In genomic region chr22:43554259-43554636, GRCh38 we compare ENCODE assay signal across 20 cellular contexts.
DNase-seq lines count a peak whose midpoint lies in the region; ATAC-seq and TF ChIP-seq lines count a peak whose summit lies in the region.
"Had no signal": no experiment of that assay in that cellular context is flagged by ENCODE, and none has a peak within 500 bp of the region (broad histone marks: within the 10 kb centered on the region; RNA-seq: fewer than 3 reads in every experiment).

No MANE protein-coding gene starts in this region.

- H3K4me3 ChIP-seq in endodermal cell (ENCODE audit: low read length) (no peak overlapping the region), vagina (no peak overlapping the region)
- H3K4me3 ChIP-seq: GM12878 had no signal

- WGBS in endodermal cell (ENCODE audit: insufficient coverage in 1 of 2, insufficient read length in 1 of 2), 2 experiments = 90 to 96% methylated on average over 5 to 6 of the region's 6 CpGs

- peaks cover 14% of the 10 kb centered on the region for H3K9me3 Mint-ChIP-seq in endodermal cell
- no peaks in the 10 kb centered on the region for H3K9me3 Mint-ChIP-seq in osteocyte (ENCODE audit: unreplicated experiment)
- H3K9me3 Mint-ChIP-seq: CD8-positive, alpha-beta memory T cell had no signal

- H3K27me3 Mint-ChIP-seq in endodermal cell (ENCODE audit: insufficient read depth) (no peaks in the 10 kb centered on the region), osteocyte (ENCODE audit: unreplicated experiment) (peaks cover 3% of the 10 kb centered on the region)

- H3K4me1 Mint-ChIP-seq in endodermal cell = no peaks in the 10 kb centered on the region
- no peaks in the 10 kb centered on the region for H3K4me1 Mint-ChIP-seq in osteocyte (ENCODE audit: unreplicated experiment)
- H3K4me1 Mint-ChIP-seq: CD4-positive, CD25-positive, alpha-beta regulatory T cell; CD8-positive, alpha-beta memory T cell had no signal

- H3K27ac ChIP-seq in endodermal cell (ENCODE audit: low read depth, low read length) (no peak overlapping the region), vagina (no peak overlapping the region)

- H3K9me3 ChIP-seq in endodermal cell (ENCODE audit: control insufficient read depth, low read length) (peaks cover 8% of the 10 kb centered on the region), vagina (no peaks in the 10 kb centered on the region)
- H3K9me3 ChIP-seq: BE2C had no signal

- ATAC-seq in HG03571 (IDR thresholded peaks at IDR 0.05; ENCODE audit: unreplicated experiment) = no peak
- ATAC-seq: GM12878, HCT116 had no signal

- H3K36me3 Mint-ChIP-seq in endodermal cell (ENCODE audit: low read depth) = no peaks in the 10 kb centered on the region
- H3K36me3 Mint-ChIP-seq in osteocyte (ENCODE audit: unreplicated experiment) = no peaks in the 10 kb centered on the region
- H3K36me3 Mint-ChIP-seq: CD4-positive, CD25-positive, alpha-beta regulatory T cell; CD8-positive, alpha-beta memory T cell had no signal

- H3K4me1 ChIP-seq in endodermal cell (ENCODE audit: control insufficient read depth, insufficient read depth, low read length) (no peaks in the 10 kb centered on the region), vagina (no peaks in the 10 kb centered on the region)
- H3K4me1 ChIP-seq: BE2C had no signal

- TF ChIP-seq CTCF in endodermal cell (conservative IDR thresholded peaks at IDR 0.05) (no peak), osteocyte (IDR thresholded peaks at IDR 0.05) (no peak), vagina (IDR thresholded peaks at IDR 0.05) (no peak)

- no peaks in the 10 kb centered on the region for H3K27me3 ChIP-seq in endodermal cell (ENCODE audit: control insufficient read depth, insufficient read depth, low read length, poor library complexity, severe bottlenecking)
- H3K27me3 ChIP-seq in vagina = no peaks in the 10 kb centered on the region
- H3K27me3 ChIP-seq: BE2C had no signal

- no peak overlapping the region for H3K4me3 Mint-ChIP-seq in endodermal cell
- H3K4me3 Mint-ChIP-seq in osteocyte (ENCODE audit: unreplicated experiment) = no peak overlapping the region
- H3K4me3 Mint-ChIP-seq: CD4-positive, CD25-positive, alpha-beta regulatory T cell; CD8-positive, alpha-beta memory T cell had no signal

- intact Hi-C loops in vagina (cut with DNase I) = no loop called here

- DNase-seq in endodermal cell (peak; percentile 12), islet precursor cell (peak; percentile 15), osteocyte (ENCODE audit: extremely low spot score, unreplicated experiment) (peak; percentile 21), vagina (ENCODE audit: extremely low spot score in 2 of 2) (peak; percentile 3 to 12), medulla oblongata (ENCODE audit: extremely low spot score) (no peak), NCI-H82 treated with DMSO at 0.1 percent for 48 hours (lab: John Stamatoyannopoulos, UW; ENCODE audit: unreplicated experiment) (no peak)
- DNase-seq: ACHN; BE2C; C1 segment of cervical spinal cord; CD4-positive, CD25-positive, alpha-beta regulatory T cell; CD8-positive, alpha-beta memory T cell; COR-L47; DMS 273 treated with DMSO at 0.1 percent for 48 hours; DMS53; DND-41; EL; GOT3 had no signal

- H3K36me3 ChIP-seq in endodermal cell (ENCODE audit: control insufficient read depth, insufficient read depth, low read length) (no peaks in the 10 kb centered on the region), vagina (no peaks in the 10 kb centered on the region)
- H3K36me3 ChIP-seq: BE2C had no signal

- H3K27ac Mint-ChIP-seq in endodermal cell (no peak overlapping the region), osteocyte (ENCODE audit: unreplicated experiment) (no peak overlapping the region)
- H3K27ac Mint-ChIP-seq: CD8-positive, alpha-beta memory T cell had no signal

- no peak for TF ChIP-seq POLR2A in vagina (IDR thresholded peaks at IDR 0.05)

- no peak overlapping the region for H3K9ac ChIP-seq in endodermal cell (ENCODE audit: extremely low read depth, low read length, poor library complexity, severe bottlenecking)

Comparison
In these comparisons a context has a peak if more than half of its experiments do, and no peak if none do; other contexts are left out.
1. DNase-seq: peak in endodermal cell (single experiment), islet precursor cell (single experiment), osteocyte (single experiment) and vagina (2 of 2); none in medulla oblongata (single experiment) and NCI-H82 treated with DMSO at 0.1 percent for 48 hours (single experiment).